Comparison of ENCODE assay signal across 16 cellular contexts in genomic region chr10:69358148-69358795, GRCh38. TPM values are rescaled to one million over a fixed set of nuclear protein-coding genes. Genes with fewer than 3 reads are reported as not detected.
A peak's percentile ranks its signal among the peaks of the same experiment; 100 is the strongest.
DNase-seq lines count a peak whose midpoint lies in the region; ATAC-seq and TF ChIP-seq lines count a peak whose summit lies in the region.
"Had no signal": no experiment of that assay in that cellular context is flagged by ENCODE, and none has a peak within 500 bp of the region (broad histone marks: within the 10 kb centered on the region; RNA-seq: fewer than 3 reads in every experiment).

No MANE protein-coding gene starts in this region.

- peak overlapping the region; percentile 36 for H3K27ac Mint-ChIP-seq in T-helper 1 cell treated with Interleukin-12 subunit alpha and Interleukin-12 subunit beta and Interleukin-4 antibody, amounts not matched to agents 30 μg/mL and 1 μg/mL, for 36 hours
- H3K27ac Mint-ChIP-seq in CD8-positive, alpha-beta memory T cell = peak overlapping the region; percentile 68 to 93 (median 83)

- peaks cover 7% of the 10 kb centered on the region for H3K9me3 Mint-ChIP-seq in T-helper 1 cell treated with Interleukin-12 subunit alpha and Interleukin-12 subunit beta and Interleukin-4 antibody, amounts not matched to agents 30 μg/mL and 1 μg/mL, for 36 hours
- H3K9me3 Mint-ChIP-seq in CD8-positive, alpha-beta memory T cell = no peaks in the 10 kb centered on the region

- H3K9me3 ChIP-seq in CD8-positive, alpha-beta memory T cell (ENCODE audit: low read length) = no peaks in the 10 kb centered on the region
- no peaks in the 10 kb centered on the region for H3K9me3 ChIP-seq in ascending aorta
- no peaks in the 10 kb centered on the region for H3K9me3 ChIP-seq in neutrophil
- H3K9me3 ChIP-seq: pancreas had no signal

- DNase-seq in T-helper 1 cell (no peak), ascending aorta (ENCODE audit: low spot score in 2 of 2) (no peak), NCI-H187 treated with DMSO at 0.1 percent for 48 hours (lab: John Stamatoyannopoulos, UW) (no peak), AG08395 (ENCODE audit: low spot score) (no peak)
- DNase-seq in CD8-positive, alpha-beta memory T cell = no peak
- DNase-seq: activated CD8-positive, alpha-beta memory T cell treated with anti-CD3 and anti-CD28 coated beads for 24 hours; activated effector memory CD4-positive, alpha-beta T cell treated with Interleukin-2 at 50 U/mL for 16 hours; central memory CD4-positive, alpha-beta T cell; NCI-H1417; pancreas; SHP77 had no signal

- peaks cover 53% of the 10 kb centered on the region for H3K4me1 Mint-ChIP-seq in T-helper 1 cell treated with Interleukin-12 subunit alpha and Interleukin-12 subunit beta and Interleukin-4 antibody, amounts not matched to agents 30 μg/mL and 1 μg/mL, for 36 hours (ENCODE audit: low read depth)
- peaks cover 45 to 59% (median 54%) of the 10 kb centered on the region in 3 donors for H3K4me1 Mint-ChIP-seq in CD8-positive, alpha-beta memory T cell

- H3K27me3 Mint-ChIP-seq in T-helper 1 cell treated with Interleukin-12 subunit alpha and Interleukin-12 subunit beta and Interleukin-4 antibody, amounts not matched to agents 30 μg/mL and 1 μg/mL, for 36 hours (ENCODE audit: low read depth) = no peaks in the 10 kb centered on the region
- H3K27me3 Mint-ChIP-seq in CD8-positive, alpha-beta memory T cell = no peaks in the 10 kb centered on the region

- intact Hi-C loops in ascending aorta (cut with DNase I) = no loop called here

- no peak overlapping the region for H3K4me3 Mint-ChIP-seq in T-helper 1 cell treated with Interleukin-12 subunit alpha and Interleukin-12 subunit beta and Interleukin-4 antibody, amounts not matched to agents 30 μg/mL and 1 μg/mL, for 36 hours
- peak overlapping the region in 2 of 7 donors; percentile 1 to 12 for H3K4me3 Mint-ChIP-seq in CD8-positive, alpha-beta memory T cell

- TF ChIP-seq CTCF in ascending aorta (IDR thresholded peaks at IDR 0.05) = no peak
- no peak for TF ChIP-seq CTCF in neutrophil (IDR thresholded peaks at IDR 0.05)

- no peak for ATAC-seq in HG02678 (IDR thresholded peaks at IDR 0.05; ENCODE audit: unreplicated experiment)
- ATAC-seq: HCT116, pancreas had no signal

- H3K36me3 Mint-ChIP-seq in T-helper 1 cell treated with Interleukin-12 subunit alpha and Interleukin-12 subunit beta and Interleukin-4 antibody, amounts not matched to agents 30 μg/mL and 1 μg/mL, for 36 hours (ENCODE audit: low read depth) = peaks cover 25% of the 10 kb centered on the region
- peaks cover 0 to 40% (median 3%) of the 10 kb centered on the region in 3 donors for H3K36me3 Mint-ChIP-seq in CD8-positive, alpha-beta memory T cell

- H3K4me3 ChIP-seq in CD8-positive, alpha-beta memory T cell (ENCODE audit: low read length) = no peak overlapping the region
- H3K4me3 ChIP-seq in ascending aorta (no peak overlapping the region), neutrophil (ENCODE audit: low read depth in 1 of 2, low read length in 1 of 2) (no peak overlapping the region)
- H3K4me3 ChIP-seq: pancreas had no signal

- H3K27ac ChIP-seq in CD8-positive, alpha-beta memory T cell (ENCODE audit: low read depth, low read length) = no peak overlapping the region
- H3K27ac ChIP-seq in ascending aorta = peak overlapping the region; percentile 95 to 96
- peak overlapping the region; percentile 82 for H3K27ac ChIP-seq in neutrophil
- H3K27ac ChIP-seq: pancreas had no signal

- H3K27me3 ChIP-seq in CD8-positive, alpha-beta memory T cell (ENCODE audit: insufficient read depth, low read length, poor library complexity, severe bottlenecking) = no peaks in the 10 kb centered on the region
- H3K27me3 ChIP-seq in ascending aorta = no peaks in the 10 kb centered on the region
- H3K27me3 ChIP-seq in neutrophil = no peaks in the 10 kb centered on the region
- H3K27me3 ChIP-seq: pancreas had no signal

- POLR2A ChIA-PET in CD8-positive, alpha-beta memory T cell (lab: Charles Lee) = no interaction called here

- H3K4me1 ChIP-seq in CD8-positive, alpha-beta memory T cell (ENCODE audit: insufficient read depth, low read length) = peaks cover 64% of the 10 kb centered on the region
- H3K4me1 ChIP-seq in ascending aorta (peaks cover 25 to 49% of the 10 kb centered on the region in 2 donors), neutrophil (ENCODE audit: control insufficient read depth in 1 of 2, insufficient read depth in 1 of 2, low read depth in 1 of 2, low read length in 1 of 2) (peaks cover 36 to 37% of the 10 kb centered on the region in 2 experiments)

- H3K36me3 ChIP-seq in CD8-positive, alpha-beta memory T cell (ENCODE audit: insufficient read depth, low read length) = no peaks in the 10 kb centered on the region
- peaks cover 9 to 11% of the 10 kb centered on the region in 2 donors for H3K36me3 ChIP-seq in ascending aorta
- peaks cover 9% of the 10 kb centered on the region for H3K36me3 ChIP-seq in neutrophil
- H3K36me3 ChIP-seq: pancreas had no signal

- CTCF ChIA-PET in CD8-positive, alpha-beta memory T cell (lab: Charles Lee) = no interaction called here

RNA-seq across cellular contexts. Expression of gene TACR2, which starts 58.4 kb away (rescaled TPM):
- not detected for total RNA-seq in CD8-positive, alpha-beta memory T cell
- polyA plus RNA-seq in CD8-positive, alpha-beta memory T cell = not detected
- total RNA-seq in ascending aorta = not detected
- total RNA-seq: A172 had no signal
